In the genomic region with DNA sequence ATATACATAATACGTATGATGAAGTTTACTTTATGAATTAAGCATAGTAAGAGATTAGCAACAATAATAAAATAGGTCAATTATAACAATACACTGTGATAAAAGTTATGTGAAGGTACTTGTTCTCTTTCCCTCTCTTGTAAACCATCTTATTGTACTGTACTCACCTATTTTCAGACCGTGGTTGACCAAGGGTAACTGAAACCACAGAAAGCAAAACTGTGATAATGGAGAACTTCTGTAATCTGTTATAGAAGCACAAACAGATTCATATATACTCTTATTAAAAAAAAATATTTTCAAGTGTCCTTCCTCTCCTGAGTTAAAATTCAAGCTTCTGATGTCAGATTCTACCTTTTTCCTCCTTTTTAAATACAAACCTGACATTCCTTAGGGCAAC, we compare ENCODE assay signal across 17 cellular contexts.
A peak's percentile ranks its signal among the peaks of the same experiment; 100 is the strongest.
DNase-seq lines count a peak whose midpoint lies in the region; ATAC-seq, FAIRE-seq and TF ChIP-seq lines count a peak whose summit lies in the region.
"Had no signal": no experiment of that assay in that cellular context is flagged by ENCODE, and none has a peak within 500 bp of the region (broad histone marks: within the 10 kb centered on the region; RNA-seq: fewer than 3 reads in every experiment).

No MANE protein-coding gene starts in this region.

- no peaks in the 10 kb centered on the region for H3K27me3 Mint-ChIP-seq in activated CD8-positive, alpha-beta T cell treated with anti-CD3 and anti-CD28 coated beads for 36 hours
- H3K27me3 Mint-ChIP-seq: CD4-positive, CD25-positive, alpha-beta regulatory T cell had no signal

- FAIRE-seq in GM12878 (lab: Jason Lieb, UNC) (no peak), D721Med (lab: Jason Lieb, UNC) (no peak)
- FAIRE-seq: HepG2, HTR-8/SVneo had no signal

- H3K4me3 ChIP-seq in MM.1S (ENCODE audit: low read length) (no peak overlapping the region), GM12878 (no peak overlapping the region)
- H3K4me3 ChIP-seq: BLaER1 treated with 17β-estradiol and CSF1 and Interleukin-3, amounts not matched to agents 10 nM and 100 nM; GM23338 had no signal

- H3K4me2 ChIP-seq in MM.1S (ENCODE audit: low read depth, low read length) (no peak overlapping the region), GM12878 (ENCODE audit: control insufficient read depth, insufficient read depth) (no peak overlapping the region)
- H3K4me2 ChIP-seq: BLaER1 treated with 17β-estradiol and CSF1 and Interleukin-3, amounts not matched to agents 10 nM and 100 nM; GM23338; KMS-11 had no signal

- POLR2A ChIA-PET in GM12878 (lab: Charles Lee) = no interaction called here
- POLR2A ChIA-PET in activated CD8-positive, alpha-beta T cell treated with anti-CD3 and anti-CD28 coated beads for 36 hours (lab: Charles Lee) = no interaction called here

- H3K79me2 ChIP-seq in MM.1S (ENCODE audit: low read length) (no peaks in the 10 kb centered on the region), GM12878 (ENCODE audit: control insufficient read depth, insufficient read depth, low read length) (no peaks in the 10 kb centered on the region)

- TF ChIP-seq POLR2A in GM12878 (IDR thresholded peaks at IDR 0.05; ENCODE audit: low read depth, low read length) = no peak

- RAD21 ChIA-PET in GM12878 (lab: Charles Lee; ENCODE audit: unreplicated experiment) = no interaction called here

- no peaks in the 10 kb centered on the region for H3F3A ChIP-seq in MM.1S (ENCODE audit: insufficient read depth, low read length)

- H3K9me3 ChIP-seq in MM.1S (replicated peaks; ENCODE audit: insufficient read depth, low read length) (no peaks in the 10 kb centered on the region), GM12878 (replicated peaks; ENCODE audit: control insufficient read depth, insufficient read depth, low read length) (no peaks in the 10 kb centered on the region)
- H3K9me3 ChIP-seq: BLaER1 treated with 17β-estradiol and CSF1 and Interleukin-3, amounts not matched to agents 10 nM and 100 nM had no signal

- H3K4me1 ChIP-seq in MM.1S (ENCODE audit: low read length) = no peaks in the 10 kb centered on the region
- no peaks in the 10 kb centered on the region for H3K4me1 ChIP-seq in GM12878 (ENCODE audit: control insufficient read depth, insufficient read depth, low read length)

- H3K9me2 ChIP-seq in MM.1S (replicated peaks; ENCODE audit: insufficient read depth, low read length) = no peaks in the 10 kb centered on the region

- H3K36me3 Mint-ChIP-seq in activated CD8-positive, alpha-beta T cell treated with anti-CD3 and anti-CD28 coated beads for 36 hours (ENCODE audit: low read depth) = no peaks in the 10 kb centered on the region
- H3K36me3 Mint-ChIP-seq: CD4-positive, CD25-positive, alpha-beta regulatory T cell had no signal

- H3K9ac ChIP-seq in MM.1S (ENCODE audit: low read length) = no peak overlapping the region
- no peak overlapping the region for H3K9ac ChIP-seq in GM12878 (ENCODE audit: control insufficient read depth, insufficient read depth, low read length)
- H3K9ac ChIP-seq: BLaER1 treated with 17β-estradiol and CSF1 and Interleukin-3, amounts not matched to agents 10 nM and 100 nM; KMS-11 had no signal

- ATAC-seq in GM18870 (IDR thresholded peaks at IDR 0.05; ENCODE audit: unreplicated experiment) (peak; percentile 58), HG02678 (IDR thresholded peaks at IDR 0.05; ENCODE audit: unreplicated experiment) (peak; percentile 59), GM12878 (peak; percentile 80)
- ATAC-seq in activated CD8-positive, alpha-beta T cell treated with anti-CD3 and anti-CD28 coated beads for 36 hours = no peak
- ATAC-seq: GM23338, HepG2 had no signal

- no peak overlapping the region for H3K4me3 Mint-ChIP-seq in activated CD8-positive, alpha-beta T cell treated with anti-CD3 and anti-CD28 coated beads for 36 hours
- H3K4me3 Mint-ChIP-seq: CD4-positive, CD25-positive, alpha-beta regulatory T cell; GM23338 had no signal

- WGBS in GM12878 (ENCODE audit: insufficient coverage, insufficient replicate concordance, low lambda C conversion rate, missing lambda C conversion rate) = 4% methylated on average over 2 of the region's 2 CpGs

- no peak for TF ChIP-seq RAD21 in GM12878 (IDR thresholded peaks at IDR 0.05; ENCODE audit: insufficient read depth, low read depth, low read length)

- H3K4me1 Mint-ChIP-seq in activated CD8-positive, alpha-beta T cell treated with anti-CD3 and anti-CD28 coated beads for 36 hours (ENCODE audit: low read depth) = no peaks in the 10 kb centered on the region
- H3K4me1 Mint-ChIP-seq: CD4-positive, CD25-positive, alpha-beta regulatory T cell had no signal

- no peak overlapping the region for H2AFZ ChIP-seq in MM.1S (ENCODE audit: low read length)
- no peak overlapping the region for H2AFZ ChIP-seq in GM12878 (ENCODE audit: control insufficient read depth, low read depth, low read length)
- H2AFZ ChIP-seq: GM23338 had no signal

- H3K27ac Mint-ChIP-seq in activated CD8-positive, alpha-beta T cell treated with anti-CD3 and anti-CD28 coated beads for 36 hours = no peak overlapping the region
- H3K27ac Mint-ChIP-seq: CD4-positive, CD25-positive, alpha-beta regulatory T cell; GM23338 had no signal

- H3K27me3 ChIP-seq in MM.1S (replicated peaks; ENCODE audit: insufficient read depth, low read length) (no peaks in the 10 kb centered on the region), GM12878 (replicated peaks in 1 of 2; ENCODE audit: control insufficient read depth in 2 of 2, insufficient read depth in 2 of 2, low read length in 1 of 2) (no peaks in the 10 kb centered on the region)
- H3K27me3 ChIP-seq: BLaER1 treated with 17β-estradiol and CSF1 and Interleukin-3, amounts not matched to agents 10 nM and 100 nM had no signal

- TF ChIP-seq CTCF in MM.1S (IDR thresholded peaks at IDR 0.05; ENCODE audit: low read length) = no peak
- no peak for TF ChIP-seq CTCF in GM12878 (IDR thresholded peaks at IDR 0.05 in 2 of 3, conservative IDR thresholded peaks at IDR 0.05 in 1 of 3; ENCODE audit: control insufficient read depth in 2 of 3, extremely low read depth in 1 of 3, insufficient read depth in 1 of 3, low read depth in 3 of 3, low read length in 3 of 3)
- TF ChIP-seq CTCF in D721Med (IDR thresholded peaks at IDR 0.05; ENCODE audit: insufficient read depth, missing control alignments) = no peak
- TF ChIP-seq CTCF in activated CD8-positive, alpha-beta T cell treated with anti-CD3 and anti-CD28 coated beads for 36 hours (IDR thresholded peaks at IDR 0.05) = no peak

- no peak overlapping the region for H3K27ac ChIP-seq in MM.1S (ENCODE audit: low read length)
- no peak overlapping the region for H3K27ac ChIP-seq in GM12878 (ENCODE audit: control insufficient read depth, insufficient read depth)
- H3K27ac ChIP-seq: BLaER1 treated with 17β-estradiol and CSF1 and Interleukin-3, amounts not matched to agents 10 nM and 100 nM; KMS-11 had no signal

- SMC1A ChIA-PET in GM12878 (lab: Charles Lee; ENCODE audit: uncharacterized antibody, unreplicated experiment) = interaction anchor here (0.6 kb wide), 1 partner anchor 74 kb away, joined by 3 read pairs; no protein-coding TSS in a partner anchor

- no peaks in the 10 kb centered on the region for H3K36me3 ChIP-seq in MM.1S (replicated peaks; ENCODE audit: insufficient read depth, low read length)
- H3K36me3 ChIP-seq in GM12878 (ENCODE audit: control insufficient read depth in 2 of 2, insufficient read depth in 2 of 2, low read length in 1 of 2) = no peaks in the 10 kb centered on the region
- H3K36me3 ChIP-seq: BLaER1 treated with 17β-estradiol and CSF1 and Interleukin-3, amounts not matched to agents 10 nM and 100 nM had no signal

- H3K9me3 Mint-ChIP-seq in activated CD8-positive, alpha-beta T cell treated with anti-CD3 and anti-CD28 coated beads for 36 hours = no peaks in the 10 kb centered on the region
- H3K9me3 Mint-ChIP-seq: GM23338 had no signal

- CTCF ChIA-PET in GM12878 (lab: Yijun Ruan, JAX) = no interaction called here
- CTCF ChIA-PET in activated CD8-positive, alpha-beta T cell treated with anti-CD3 and anti-CD28 coated beads for 36 hours (lab: Charles Lee) = no interaction called here

- in situ Hi-C loops in GM12878 (cut with MboI) = no loop called here

- peak; percentile 19 for DNase-seq in MM.1S
- DNase-seq in GM12878 (ENCODE audit: low read depth, low spot score) = no peak
- DNase-seq in activated CD4-positive, alpha-beta T cell treated with anti-CD3 and anti-CD28 coated beads for 48 hours = no peak
- DNase-seq in D721Med (ENCODE audit: insufficient read length, low spot score) = no peak
- no peak for DNase-seq in activated CD8-positive, alpha-beta T cell treated with anti-CD3 and anti-CD28 coated beads for 36 hours
- DNase-seq: ACHN; Calu3; CD4-positive, CD25-positive, alpha-beta regulatory T cell; DMS79; H7 had no signal

- intact Hi-C loops in GM12878 (cut with micrococcal nuclease; ENCODE audit: unreplicated experiment) = no loop called here
- intact Hi-C loops in activated CD8-positive, alpha-beta T cell treated with anti-CD3 and anti-CD28 coated beads for 36 hours (cut with micrococcal nuclease) = no loop called here

- H4K20me1 ChIP-seq in MM.1S (ENCODE audit: insufficient read depth, low read length) = no peaks in the 10 kb centered on the region
- H4K20me1 ChIP-seq in GM12878 (ENCODE audit: control insufficient read depth, insufficient read depth) = no peaks in the 10 kb centered on the region
- H4K20me1 ChIP-seq: BLaER1 treated with 17β-estradiol and CSF1 and Interleukin-3, amounts not matched to agents 10 nM and 100 nM had no signal

- no peak for TF ChIP-seq EP300 in GM12878 (IDR thresholded peaks at IDR 0.05; ENCODE audit: borderline replicate concordance in 1 of 2, control insufficient read depth in 1 of 2, low read depth in 2 of 2, low read length in 2 of 2)

- BruUV-seq in GM12878 (replicated peaks; lab: Mats Ljungman, UMichigan) = no TSS peak

TF ChIP-seq in GM12878, 131 proteins besides CTCF, POLR2A, EP300 and RAD21 (continues in another document):
- TF ChIP-seq POU2F2 (IDR thresholded peaks at IDR 0.05; ENCODE audit: borderline replicate concordance, low read depth, low read length) (no peak), POLR2AphosphoS2 (IDR thresholded peaks at IDR 0.05; ENCODE audit: low read depth, low read length) (no peak), ZNF24 (IDR thresholded peaks at IDR 0.05) (no peak), HDGF (IDR thresholded peaks at IDR 0.05) (no peak), RFX5 (IDR thresholded peaks at IDR 0.05; ENCODE audit: low read depth, low read length) (no peak), IKZF1 (conservative IDR thresholded peaks at IDR 0.05) (no peak), NRF1 (conservative IDR thresholded peaks at IDR 0.05; ENCODE audit: low read depth, low read length) (no peak), SPI1 (IDR thresholded peaks at IDR 0.05; ENCODE audit: borderline replicate concordance, insufficient read depth, low read depth, low read length) (no peak)
